Comparison of ENCODE assay signal across 25 cellular contexts in genomic region chr11:119992171-119993051, GRCh38.
"Had no signal": no experiment of that assay in that cellular context is flagged by ENCODE, and none has a peak within 500 bp of the region (broad histone marks: within the 10 kb centered on the region; RNA-seq: fewer than 3 reads in every experiment).

No MANE protein-coding gene starts in this region.

- H3K4me1 Mint-ChIP-seq: immature natural killer cell; stimulated activated naive B cell treated with anti-CD40 and anti-IgM and Interleukin-4, amounts not matched to agents 10 μg/mL and 1 μg/mL and 100 μg/mL, for 72 hours had no signal

- H3K36me3 ChIP-seq: colonic mucosa, esophagus muscularis mucosa, lower lobe of right lung, neutrophil, suprapubic skin had no signal

- H3K4me1 ChIP-seq: colonic mucosa, lower lobe of right lung had no signal

- H3K9me3 Mint-ChIP-seq: activated CD8-positive, alpha-beta T cell treated with anti-CD3 and anti-CD28 coated beads for 36 hours; activated T-cell treated with anti-CD3 and anti-CD28 coated beads, Interleukin-2, amount 50 U/mL, for 72 hours; immature natural killer cell; mesothelial cell of epicardium; stimulated activated naive B cell treated with anti-CD40 and anti-IgM and Interleukin-4, amounts not matched to agents 10 μg/mL and 1 μg/mL and 100 μg/mL, for 72 hours; T-helper 1 cell treated with Interleukin-12 subunit alpha and Interleukin-12 subunit beta and Interleukin-4 antibody, amounts not matched to agents 30 μg/mL and 1 μg/mL, for 36 hours; type B pancreatic cell had no signal

- H3K27me3 ChIP-seq: body of pancreas, colonic mucosa had no signal

- H3K36me3 Mint-ChIP-seq: activated naive CD8-positive, alpha-beta T cell; immature natural killer cell; mesothelial cell of epicardium; stimulated activated naive B cell treated with anti-CD40 and anti-IgM and Interleukin-4, amounts not matched to agents 10 μg/mL and 1 μg/mL and 100 μg/mL, for 72 hours; type B pancreatic cell had no signal

- H3K9me3 ChIP-seq: body of pancreas, colonic mucosa, esophagus muscularis mucosa, lower lobe of right lung, neutrophil, suprapubic skin had no signal

- ATAC-seq: activated CD8-positive, alpha-beta T cell treated with anti-CD3 and anti-CD28 coated beads for 36 hours; activated T-cell treated with anti-CD3 and anti-CD28 coated beads, Interleukin-2, amount 50 U/mL, for 72 hours; body of pancreas; left colon; lower lobe of right lung; stimulated activated naive B cell treated with anti-CD40 and anti-IgM and Interleukin-4, amounts not matched to agents 10 μg/mL and 1 μg/mL and 100 μg/mL, for 72 hours had no signal

- H3K4me3 ChIP-seq: body of pancreas, colonic mucosa, esophagus muscularis mucosa, lower lobe of right lung, suprapubic skin had no signal

- H3K27ac Mint-ChIP-seq: activated CD8-positive, alpha-beta T cell treated with anti-CD3 and anti-CD28 coated beads for 36 hours; activated naive CD8-positive, alpha-beta T cell; activated T-cell treated with anti-CD3 and anti-CD28 coated beads, Interleukin-2, amount 50 U/mL, for 72 hours; immature natural killer cell; mesothelial cell of epicardium; stimulated activated naive B cell treated with anti-CD40 and anti-IgM and Interleukin-4, amounts not matched to agents 10 μg/mL and 1 μg/mL and 100 μg/mL, for 72 hours; T-helper 1 cell treated with Interleukin-12 subunit alpha and Interleukin-12 subunit beta and Interleukin-4 antibody, amounts not matched to agents 30 μg/mL and 1 μg/mL, for 36 hours; type B pancreatic cell had no signal

- H3K27ac ChIP-seq: body of pancreas, colonic mucosa, esophagus muscularis mucosa, lower lobe of right lung, neutrophil had no signal

- DNase-seq: activated CD4-positive, alpha-beta T cell treated with anti-CD3 and anti-CD28 coated beads for 4 hours; activated CD8-positive, alpha-beta memory T cell treated with anti-CD3 and anti-CD28 coated beads, Interleukin-2, amount 50 U/mL, for 4 hours; activated CD8-positive, alpha-beta T cell treated with anti-CD3 and anti-CD28 coated beads for 36 hours; activated gamma-delta T cell treated with Interleukin-2 at 50 U/mL for 16 hours; activated T-cell treated with anti-CD3 and anti-CD28 coated beads, Interleukin-2, amount 50 U/mL, for 72 hours; amniotic stem cell; body of pancreas; central memory CD4-positive, alpha-beta T cell; colonic mucosa; effector CD4-positive, alpha-beta T cell; head of caudate nucleus; immature natural killer cell; left colon; lower lobe of right lung; retina; stimulated activated CD4-positive, alpha-beta T cell treated with anti-CD3 and anti-CD28 coated beads, Interleukin-15, amount 100 ng/mL, for 24 hours; stimulated activated CD4-positive, alpha-beta T cell treated with anti-CD3 and anti-CD28 coated beads, Interleukin-4, amount 100 ng/mL, for 1 hour; stimulated activated naive B cell treated with anti-CD40 and anti-IgM and Interleukin-4, amounts not matched to agents 10 μg/mL and 1 μg/mL and 100 μg/mL, for 72 hours had no signal

- H3K4me3 Mint-ChIP-seq: activated CD8-positive, alpha-beta T cell treated with anti-CD3 and anti-CD28 coated beads for 36 hours; activated naive CD8-positive, alpha-beta T cell; activated T-cell treated with anti-CD3 and anti-CD28 coated beads, Interleukin-2, amount 50 U/mL, for 72 hours; immature natural killer cell; mesothelial cell of epicardium; stimulated activated naive B cell treated with anti-CD40 and anti-IgM and Interleukin-4, amounts not matched to agents 10 μg/mL and 1 μg/mL and 100 μg/mL, for 72 hours; T-helper 1 cell treated with Interleukin-12 subunit alpha and Interleukin-12 subunit beta and Interleukin-4 antibody, amounts not matched to agents 30 μg/mL and 1 μg/mL, for 36 hours; type B pancreatic cell had no signal
